ENCODE assay signal across 15 cellular contexts in the genomic region with DNA sequence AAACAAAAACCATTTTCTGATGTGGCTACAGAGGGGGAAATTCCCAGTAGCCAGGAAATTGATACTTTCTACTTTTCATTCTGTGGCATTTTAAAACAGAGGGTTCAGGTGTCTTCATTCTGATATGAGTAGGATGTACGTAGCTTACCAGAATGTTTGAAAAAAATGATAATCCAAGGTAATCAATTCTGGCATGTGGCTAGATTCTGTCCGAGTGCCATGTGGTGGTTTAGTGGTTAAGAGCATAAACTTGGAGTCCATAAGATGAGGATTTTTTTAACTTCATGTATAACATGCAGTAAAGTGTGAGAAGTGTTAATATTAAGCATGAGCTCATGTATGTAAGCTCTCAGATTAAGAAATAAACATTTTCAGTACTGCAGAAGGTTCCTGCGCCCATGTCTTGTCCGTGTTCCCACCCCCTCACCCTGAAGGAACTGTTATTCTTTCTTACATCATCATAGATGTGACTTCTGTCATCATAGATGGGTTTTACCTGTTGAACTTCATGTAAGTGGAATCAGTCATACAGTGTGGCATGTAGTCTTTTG. TPM values are rescaled to one million over a fixed set of nuclear protein-coding genes. Genes with fewer than 3 reads are reported as not detected.
DNase-seq lines count a peak whose midpoint lies in the region; ATAC-seq, FAIRE-seq and TF ChIP-seq lines count a peak whose summit lies in the region.
"Had no signal": no experiment of that assay in that cellular context is flagged by ENCODE, and none has a peak within 500 bp of the region (broad histone marks: within the 10 kb centered on the region; RNA-seq: fewer than 3 reads in every experiment).

No MANE protein-coding gene starts in this region.

- H3K79me2 ChIP-seq in OCI-LY7 (ENCODE audit: insufficient read depth, low read depth, low read length), result peaks cover 96% of the 10 kb centered on the region
- peaks cover 95% of the 10 kb centered on the region for H3K79me2 ChIP-seq in K562 (ENCODE audit: control insufficient read depth, insufficient read depth, low read length)

- CTCF ChIA-PET in activated naive CD4-positive, alpha-beta T cell treated with anti-CD3 and anti-CD28 coated beads for 36 hours (lab: Charles Lee), result interaction anchor here (0.5 to 1.8 kb wide), 6 partner anchors 10 to 212 kb away, joined by 3 to 9 read pairs (median 4); no protein-coding TSS in a partner anchor
- CTCF ChIA-PET in OCI-LY7 (lab: Charles Lee; ENCODE audit: unreplicated experiment) (interaction anchor here (1.1 to 1.5 kb wide), 2 partner anchors 19 to 205 kb away, joined by 3 to 6 read pairs; no protein-coding TSS in a partner anchor), K562 (lab: Yijun Ruan, JAX; ENCODE audit: low intra/inter-chr PET ratio) (no interaction called here), HEK293T (lab: Yijun Ruan, JAX) (no interaction called here)

- peak; percentile 46 for FAIRE-seq in K562 (lab: Jason Lieb, UNC)
- FAIRE-seq: HTR-8/SVneo had no signal

- H3K4me2 ChIP-seq in OCI-LY7 (ENCODE audit: low read length), result peak overlapping the region; percentile 92
- H3K4me2 ChIP-seq in K562 (ENCODE audit: insufficient read depth, low read length), result peak overlapping the region; percentile 1; the same call in 1 of the 2 replicates

- peak overlapping the region; percentile 88 for H3K4me3 Mint-ChIP-seq in activated naive CD4-positive, alpha-beta T cell treated with anti-CD3 and anti-CD28 coated beads for 36 hours
- H3K4me3 Mint-ChIP-seq in type B pancreatic cell, result peak overlapping the region; percentile 66

- H3K27ac ChIP-seq in OCI-LY7 (ENCODE audit: low read depth, low read length, poor library complexity, severe bottlenecking) (peak overlapping the region; percentile 54), K562 (ENCODE audit: extremely low read depth, low read depth, low read length) (no peak overlapping the region)
- H3K27ac ChIP-seq: ascending aorta had no signal

- TF ChIP-seq CTCF in OCI-LY7 (conservative IDR thresholded peaks at IDR 0.05; ENCODE audit: low read length) (no peak), K562 (IDR thresholded peaks at IDR 0.05 in 2 of 3, conservative IDR thresholded peaks at IDR 0.05 in 1 of 3; ENCODE audit: insufficient read depth in 2 of 3, low read depth in 1 of 3, low read length in 3 of 3) (no peak), type B pancreatic cell (conservative IDR thresholded peaks at IDR 0.05) (no peak)

- H3K4me1 Mint-ChIP-seq in activated naive CD4-positive, alpha-beta T cell treated with anti-CD3 and anti-CD28 coated beads for 36 hours (ENCODE audit: low read depth), result peaks cover 62% of the 10 kb centered on the region
- peaks cover 57% of the 10 kb centered on the region for H3K4me1 Mint-ChIP-seq in type B pancreatic cell (ENCODE audit: unreplicated experiment)

- no peaks in the 10 kb centered on the region for H3K9me3 Mint-ChIP-seq in activated naive CD4-positive, alpha-beta T cell treated with anti-CD3 and anti-CD28 coated beads for 36 hours
- H3K9me3 Mint-ChIP-seq in type B pancreatic cell, result no peaks in the 10 kb centered on the region

- in situ Hi-C loops in K562 (cut with MboI), result no loop called here

- peak overlapping the region; percentile 95 for H3K4me3 ChIP-seq in OCI-LY7 (ENCODE audit: low read depth, low read length, poor library complexity, severe bottlenecking)
- no peak overlapping the region for H3K4me3 ChIP-seq in K562
- H3K4me3 ChIP-seq: ascending aorta had no signal

- ATAC-seq in K562, result no peak
- ATAC-seq: Panc1 had no signal

- H4K20me1 ChIP-seq in OCI-LY7 (ENCODE audit: insufficient read depth, low read length) (peaks cover 72% of the 10 kb centered on the region), K562 (replicated peaks; ENCODE audit: control insufficient read depth, insufficient read depth, low read length) (peaks cover 42% of the 10 kb centered on the region)

- no peak for TF ChIP-seq EP300 in K562 (IDR thresholded peaks at IDR 0.05; ENCODE audit: low read length)

- no peak for TF ChIP-seq POLR2A in K562 (conservative IDR thresholded peaks at IDR 0.05)

- BruUV-seq in OCI-LY7 (replicated peaks; lab: Mats Ljungman, UMichigan) (no TSS peak), K562 (replicated peaks; lab: Mats Ljungman, UMichigan) (no TSS peak)

- H2AFZ ChIP-seq in OCI-LY7 (ENCODE audit: low read length) (no peak overlapping the region), K562 (ENCODE audit: low read depth, low read length) (no peak overlapping the region)

- intact Hi-C loops in activated naive CD4-positive, alpha-beta T cell treated with anti-CD3 and anti-CD28 coated beads for 36 hours (cut with micrococcal nuclease), result loop anchor here (1.0 to 5.0 kb wide), 6 partner anchors 18 to 1640 kb away; a partner anchor contains a TSS
- intact Hi-C loops in OCI-LY7 (cut with micrococcal nuclease; ENCODE audit: unreplicated experiment) (no loop called here), K562 (cut with micrococcal nuclease) (no loop called here)

- H3K9me2 ChIP-seq in OCI-LY7 (ENCODE audit: insufficient read depth, low read length), result no peaks in the 10 kb centered on the region

- H3K9me1 ChIP-seq in K562 (ENCODE audit: control insufficient read depth, insufficient read depth, low read length), result peaks cover 3% of the 10 kb centered on the region

- 45% methylated on average over 4 of the region's 4 CpGs for WGBS in K562 (ENCODE audit: insufficient coverage, low coverage, missing lambda C conversion rate)

- POLR2A ChIA-PET in OCI-LY7 (lab: Charles Lee) (interaction anchor here (0.6 to 1.9 kb wide), 13 partner anchors 9 to 190 kb away, joined by 3 to 7 read pairs (median 5); no protein-coding TSS in a partner anchor), K562 (lab: Yijun Ruan, JAX) (interaction anchor here (0.7 to 0.9 kb wide), 2 partner anchors 103 to 1641 kb away, joined by 3 read pairs; a partner anchor contains a TSS), HEK293T (lab: Yijun Ruan, JAX) (interaction anchor here (1.2 kb wide), 1 partner anchor 295 kb away, joined by 4 read pairs; a partner anchor contains a TSS)

- H3K4me1 ChIP-seq in OCI-LY7 (ENCODE audit: insufficient read depth, low read length, poor library complexity, severe bottlenecking) (peaks cover 56% of the 10 kb centered on the region), K562 (replicated peaks in 1 of 2; ENCODE audit: control insufficient read depth in 2 of 2, insufficient read depth in 2 of 2, low read length in 2 of 2) (peaks cover 30 to 46% of the 10 kb centered on the region in 2 experiments)

- H3K36me3 Mint-ChIP-seq in activated naive CD4-positive, alpha-beta T cell treated with anti-CD3 and anti-CD28 coated beads for 36 hours (ENCODE audit: low read depth), result peaks cover 19% of the 10 kb centered on the region
- H3K36me3 Mint-ChIP-seq in type B pancreatic cell, result peaks cover 3% of the 10 kb centered on the region

- peak; percentile 52 for DNase-seq in activated naive CD4-positive, alpha-beta T cell treated with anti-CD3 and anti-CD28 coated beads for 36 hours
- DNase-seq in activated naive CD4-positive, alpha-beta T cell (lab: John Stamatoyannopoulos, UW), result no peak
- DNase-seq in OCI-LY7 (ENCODE audit: low spot score), result no peak
- no peak for DNase-seq in K562 (ENCODE audit: extremely low read depth in 1 of 4, low spot score in 3 of 4)
- DNase-seq in type B pancreatic cell (ENCODE audit: extremely low spot score, unreplicated experiment), result no peak
- no peak for DNase-seq in MV-4-11 (lab: John Stamatoyannopoulos, UW)
- DNase-seq in A172 (ENCODE audit: low spot score), result no peak
- DNase-seq in HEK293T (ENCODE audit: extremely low spot score), result no peak
- DNase-seq: dorsolateral prefrontal cortex; HCEC 1CT; posterior cingulate gyrus; stimulated activated CD4-positive, alpha-beta T cell treated with anti-CD3 and anti-CD28 coated beads, Interleukin-12 subunit alpha, Interleukin-12 subunit beta, amount 100 ng/mL, for 4 hours had no signal

- peaks cover 69% of the 10 kb centered on the region for H3K36me3 ChIP-seq in OCI-LY7 (ENCODE audit: insufficient read depth, low read length)
- H3K36me3 ChIP-seq in K562 (ENCODE audit: control insufficient read depth, insufficient read depth, low read length), result peaks cover 3% of the 10 kb centered on the region; the same call in 1 of the 3 replicates
- H3K36me3 ChIP-seq: ascending aorta had no signal

- H3K9me3 ChIP-seq in OCI-LY7 (ENCODE audit: low read length) (no peaks in the 10 kb centered on the region), K562 (replicated peaks; ENCODE audit: control insufficient read depth, insufficient read depth, low read depth, low read length) (no peaks in the 10 kb centered on the region)
- H3K9me3 ChIP-seq: ascending aorta had no signal

- no peak overlapping the region for H3K9ac ChIP-seq in K562 (ENCODE audit: insufficient read depth in 1 of 2, low read depth in 2 of 2, low read length in 2 of 2)

- H3K27me3 Mint-ChIP-seq in activated naive CD4-positive, alpha-beta T cell treated with anti-CD3 and anti-CD28 coated beads for 36 hours (ENCODE audit: low read depth), result no peaks in the 10 kb centered on the region
- H3K27me3 Mint-ChIP-seq in type B pancreatic cell, result no peaks in the 10 kb centered on the region

- no peaks in the 10 kb centered on the region for H3K27me3 ChIP-seq in K562 (ENCODE audit: control insufficient read depth in 2 of 2, insufficient read depth in 2 of 2, low read length in 2 of 2)
- H3K27me3 ChIP-seq: ascending aorta, dorsolateral prefrontal cortex had no signal

- peak overlapping the region; percentile 97 for H3K27ac Mint-ChIP-seq in activated naive CD4-positive, alpha-beta T cell treated with anti-CD3 and anti-CD28 coated beads for 36 hours
- H3K27ac Mint-ChIP-seq in type B pancreatic cell, result peak overlapping the region; percentile 27

- TF ChIP-seq RAD21 in K562 (CRISPR knock-in tag; conservative IDR thresholded peaks at IDR 0.05 in 1 of 2, IDR thresholded peaks at IDR 0.05 in 1 of 2), result no peak

RNA-seq across cellular contexts. Expression of a gene that starts 4.5 kb away (rescaled TPM):
- total RNA-seq in activated naive CD4-positive, alpha-beta T cell treated with anti-CD3 and anti-CD28 coated beads for 36 hours, result 10 to 100 TPM; 31.2 to 33.0 TPM
- 63.0 and 65.8 TPM in 2 replicates for total RNA-seq in OCI-LY7 (2014; rRNA removed; shearing (Covaris generic))
- total RNA-seq in OCI-LY7 (2022) (47.9 and 51.1 TPM in 2 replicates), K562 (2014; rRNA removed) (25.0 and 26.5 TPM in 2 replicates), K562 (2014; rRNA removed; fragmentation: Illumina TruSeq; extraction: Trizol) (38.9 and 42.4 TPM in 2 replicates), K562 (2015; rRNA removed; fragmentation: Illumina TruSeq; extraction: Trizol) (32.5 and 33.7 TPM in 2 replicates), K562 (2021) (24.5 and 24.8 TPM in 2 replicates), type B pancreatic cell (ENCODE audit: low replicate concordance) (23.5 and 56.0 TPM in 2 replicates)
- total RNA-seq in K562 (2011; cell fraction: chromatin; rRNA removed; ENCODE audit: low replicate concordance), result 38.4 and 62.7 TPM in 2 replicates
- total RNA-seq in K562 (2011; cell fraction: nucleolus; rRNA removed), result 41.2 and 42.4 TPM in 2 replicates
- total RNA-seq in K562 (2011; cell fraction: nucleoplasm; rRNA removed), result 48.5 and 56.0 TPM in 2 replicates
- polyA plus RNA-seq in K562 (2011; rRNA removed) (23.6 and 30.5 TPM in 2 replicates), K562 (2014; fragmentation: Illumina TruSeq; extraction: Trizol) (25.9 and 32.2 TPM in 2 replicates), K562 (2014; fragmentation: Nextera tagmentation; extraction: Ambion mirVana) (1 to 10 TPM; 6.0 to 8.0 TPM), K562 (2014; rRNA removed) (17.1 and 19.2 TPM in 2 replicates)
- polyA plus RNA-seq in K562 (2011; cell fraction: cytosol; rRNA removed), result 11.1 and 16.8 TPM in 2 replicates
- polyA plus RNA-seq in K562 (2011; cell fraction: nucleus; rRNA removed), result 9.8 and 12.0 TPM in 2 replicates
- 16.8 and 17.9 TPM in 2 replicates for polyA plus RNA-seq in K562 (2012)
- 46.2 and 51.4 TPM in 2 replicates for polyA minus RNA-seq in K562 (2011; rRNA and poly(A)+ RNA removed)
- polyA minus RNA-seq in K562 (2011; cell fraction: cytosol; rRNA and poly(A)+ RNA removed), result 18.5 and 23.4 TPM in 2 replicates
- 10.1 and 19.4 TPM in 2 replicates for polyA minus RNA-seq in K562 (2011; cell fraction: nucleus; rRNA and poly(A)+ RNA removed)
- 37.8 and 42.0 TPM in 2 replicates for total RNA-seq in A172 (2014; rRNA removed; shearing (Covaris generic))

Comparison
In these comparisons a context has a peak if more than half of its experiments do, and no peak if none do; other contexts are left out.
1. CTCF ChIA-PET loops: an anchor here in activated naive CD4-positive, alpha-beta T cell treated with anti-CD3 and anti-CD28 coated beads for 36 hours (0.5 to 1.8 kb wide) and OCI-LY7 (1.1 to 1.5 kb wide); none called in K562 and HEK293T.